Comparison of ENCODE assay signal across 12 cellular contexts in genomic region chr2:168494190-168494711, GRCh38. TPM values are rescaled to one million over a fixed set of nuclear protein-coding genes. Genes with fewer than 3 reads are reported as not detected.
DNase-seq lines count a peak whose midpoint lies in the region; ATAC-seq, FAIRE-seq and TF ChIP-seq lines count a peak whose summit lies in the region.
"Had no signal": no experiment of that assay in that cellular context is flagged by ENCODE, and none has a peak within 500 bp of the region (broad histone marks: within the 10 kb centered on the region; RNA-seq: fewer than 3 reads in every experiment).

No MANE protein-coding gene starts in this region.

- H3K9me3 Mint-ChIP-seq in mesothelial cell of epicardium = peaks cover 9% of the 10 kb centered on the region
- no peaks in the 10 kb centered on the region for H3K9me3 Mint-ChIP-seq in activated T-helper 17 cell treated with anti-CD3 and anti-CD28 coated beads, Interleukin-2, amount 50 U/mL, for 72 hours

- H3K9me1 ChIP-seq in K562 (ENCODE audit: control insufficient read depth, insufficient read depth, low read length) = no peaks in the 10 kb centered on the region

- FAIRE-seq in K562 (lab: Jason Lieb, UNC) = peak; percentile 71

- H3K79me2 ChIP-seq in KMS-11 (ENCODE audit: insufficient read depth, low read depth) (peaks cover 19% of the 10 kb centered on the region; the same call in 1 of the 2 replicates), K562 (ENCODE audit: control insufficient read depth, insufficient read depth, low read length) (peaks cover 25% of the 10 kb centered on the region)

- peak; percentile 49 for DNase-seq in ELF-1 (ENCODE audit: low read depth, low spot score)
- peak; percentile 41 to 60 (median 46) for DNase-seq in K562 (ENCODE audit: extremely low read depth in 1 of 4, low spot score in 3 of 4)
- no peak for DNase-seq in mesothelial cell of epicardium (ENCODE audit: low spot score in 2 of 2, unreplicated experiment in 2 of 2)
- DNase-seq in tibial artery = no peak
- DNase-seq: activated CD4-positive, alpha-beta T cell treated with anti-CD3 and anti-CD28 coated beads, Interleukin-2, amount 50 U/mL, for 4 hours; amygdala; foreskin melanocyte; NCI-H1105 had no signal

- POLR2A ChIA-PET in K562 (lab: Yijun Ruan, JAX) = interaction anchor here (0.5 to 0.8 kb wide), 2 partner anchors 13 to 38 kb away, joined by 3 read pairs; partner anchors contain the start of gene CERS6

- peak; percentile 78 for ATAC-seq in K562
- ATAC-seq in activated T-helper 17 cell treated with anti-CD3 and anti-CD28 coated beads, Interleukin-2, amount 50 U/mL, for 72 hours (replicated peaks) = no peak
- no peak for ATAC-seq in HG02884 (IDR thresholded peaks at IDR 0.05; ENCODE audit: unreplicated experiment)
- ATAC-seq: Right ventricle myocardium inferior had no signal

- H3K9me3 ChIP-seq in K562 (replicated peaks; ENCODE audit: control insufficient read depth, insufficient read depth, low read depth, low read length) (no peaks in the 10 kb centered on the region), tibial artery (no peaks in the 10 kb centered on the region)

- peak in 1 of 2 experiments; percentile 44; a peak in 2 of 4 replicates for TF ChIP-seq RAD21 in K562 (CRISPR knock-in tag; conservative IDR thresholded peaks at IDR 0.05 in 1 of 2, IDR thresholded peaks at IDR 0.05 in 1 of 2)

- H3K36me3 ChIP-seq in KMS-11 (ENCODE audit: insufficient read depth) = no peaks in the 10 kb centered on the region
- no peaks in the 10 kb centered on the region for H3K36me3 ChIP-seq in K562 (ENCODE audit: control insufficient read depth, insufficient read depth, low read length)
- H3K36me3 ChIP-seq in tibial artery = no peaks in the 10 kb centered on the region

- H3K4me1 ChIP-seq in KMS-11 (ENCODE audit: low read depth, poor library complexity, severe bottlenecking) = peaks cover 73% of the 10 kb centered on the region
- H3K4me1 ChIP-seq in K562 (replicated peaks in 1 of 2; ENCODE audit: control insufficient read depth in 2 of 2, insufficient read depth in 2 of 2, low read length in 2 of 2) = peaks cover 0 to 17% of the 10 kb centered on the region in 2 experiments; a peak in 3 of 5 replicates
- peaks cover 0 to 16% (median 9%) of the 10 kb centered on the region in 4 donors for H3K4me1 ChIP-seq in tibial artery

- CTCF ChIA-PET in K562 (lab: Yijun Ruan, JAX; ENCODE audit: low intra/inter-chr PET ratio) = no interaction called here

- H3K36me3 Mint-ChIP-seq in mesothelial cell of epicardium = peaks cover 25% of the 10 kb centered on the region
- no peaks in the 10 kb centered on the region for H3K36me3 Mint-ChIP-seq in activated T-helper 17 cell treated with anti-CD3 and anti-CD28 coated beads, Interleukin-2, amount 50 U/mL, for 72 hours (ENCODE audit: low read depth)

- no TSS peak for BruUV-seq in K562 (replicated peaks; lab: Mats Ljungman, UMichigan)

- no peak overlapping the region for H3K4me3 Mint-ChIP-seq in mesothelial cell of epicardium
- no peak overlapping the region for H3K4me3 Mint-ChIP-seq in activated T-helper 17 cell treated with anti-CD3 and anti-CD28 coated beads, Interleukin-2, amount 50 U/mL, for 72 hours

- WGBS in K562 (ENCODE audit: insufficient coverage, low coverage, missing lambda C conversion rate) = 34% methylated on average over 7 of the region's 7 CpGs

- no peak for TF ChIP-seq EP300 in K562 (IDR thresholded peaks at IDR 0.05; ENCODE audit: low read length)

- H4K20me1 ChIP-seq in KMS-11 (ENCODE audit: insufficient read depth) (no peaks in the 10 kb centered on the region), K562 (replicated peaks; ENCODE audit: control insufficient read depth, insufficient read depth, low read length) (no peaks in the 10 kb centered on the region)

- H3K27ac ChIP-seq in KMS-11 = no peak overlapping the region
- no peak overlapping the region for H3K27ac ChIP-seq in K562 (ENCODE audit: extremely low read depth, low read depth, low read length)
- no peak overlapping the region for H3K27ac ChIP-seq in tibial artery

- H3K4me2 ChIP-seq in KMS-11 (peak overlapping the region; percentile 53; the same call in 1 of the 2 replicates), K562 (ENCODE audit: insufficient read depth, low read length) (no peak overlapping the region)

- no peak overlapping the region for H2AFZ ChIP-seq in KMS-11 (ENCODE audit: low read depth)
- H2AFZ ChIP-seq in K562 (ENCODE audit: low read depth, low read length) = no peak overlapping the region

- H3K27me3 ChIP-seq in KMS-11 (ENCODE audit: insufficient read depth, low read depth) (no peaks in the 10 kb centered on the region), K562 (ENCODE audit: control insufficient read depth in 2 of 2, insufficient read depth in 2 of 2, low read length in 2 of 2) (no peaks in the 10 kb centered on the region), tibial artery (no peaks in the 10 kb centered on the region)

- peaks cover 70% of the 10 kb centered on the region for H3K4me1 Mint-ChIP-seq in mesothelial cell of epicardium
- peaks cover 39% of the 10 kb centered on the region for H3K4me1 Mint-ChIP-seq in activated T-helper 17 cell treated with anti-CD3 and anti-CD28 coated beads, Interleukin-2, amount 50 U/mL, for 72 hours

- TF ChIP-seq POLR2A in K562 (conservative IDR thresholded peaks at IDR 0.05) = no peak

- intact Hi-C loops in K562 (cut with micrococcal nuclease) (loop anchor here (2.0 to 5.0 kb wide), 2 partner anchors 147 to 193 kb away; no protein-coding TSS in a partner anchor), tibial artery (cut with DNase I; ENCODE audit: low total_unique reads) (no loop called here)

- no peak overlapping the region for H3K4me3 ChIP-seq in KMS-11 (IDR thresholded peaks at IDR 0.05; ENCODE audit: insufficient read depth, low read depth, low read length)
- H3K4me3 ChIP-seq in K562 = no peak overlapping the region
- H3K4me3 ChIP-seq in tibial artery = no peak overlapping the region

- in situ Hi-C loops in K562 (cut with MboI) = no loop called here

- H3K27me3 Mint-ChIP-seq in mesothelial cell of epicardium (ENCODE audit: low read depth) = no peaks in the 10 kb centered on the region
- H3K27me3 Mint-ChIP-seq in activated T-helper 17 cell treated with anti-CD3 and anti-CD28 coated beads, Interleukin-2, amount 50 U/mL, for 72 hours = peaks cover 2% of the 10 kb centered on the region

- H3K9ac ChIP-seq in KMS-11 = no peak overlapping the region
- H3K9ac ChIP-seq in K562 (ENCODE audit: insufficient read depth in 1 of 2, low read depth in 2 of 2, low read length in 2 of 2) = no peak overlapping the region

- no peak for TF ChIP-seq CTCF in KMS-11 (conservative IDR thresholded peaks at IDR 0.05; ENCODE audit: low read depth, low read length)
- peak; percentile 45 to 62 (median 61); a peak in 5 of 6 replicates for TF ChIP-seq CTCF in K562 (IDR thresholded peaks at IDR 0.05 in 2 of 3, conservative IDR thresholded peaks at IDR 0.05 in 1 of 3; ENCODE audit: insufficient read depth in 2 of 3, low read depth in 1 of 3, low read length in 3 of 3)
- TF ChIP-seq CTCF in mesothelial cell of epicardium (IDR thresholded peaks at IDR 0.05; ENCODE audit: unreplicated experiment) = peak; percentile 43
- no peak for TF ChIP-seq CTCF in tibial artery (IDR thresholded peaks at IDR 0.05)

- H3K27ac Mint-ChIP-seq in mesothelial cell of epicardium = peak overlapping the region; percentile 63
- no peak overlapping the region for H3K27ac Mint-ChIP-seq in activated T-helper 17 cell treated with anti-CD3 and anti-CD28 coated beads, Interleukin-2, amount 50 U/mL, for 72 hours

TF ChIP-seq in K562, 482 proteins besides CTCF, POLR2A, EP300 and RAD21 (continues in another document):
- TF ChIP-seq RUNX1 (IDR thresholded peaks at IDR 0.05; ENCODE audit: low read depth) (no peak), NFXL1 (CRISPR knock-in tag; IDR thresholded peaks at IDR 0.05) (no peak), TCF3 (CRISPR knock-in tag; IDR thresholded peaks at IDR 0.05) (no peak), CBX1 (IDR thresholded peaks at IDR 0.05; ENCODE audit: low read depth) (no peak), CTBP1 (IDR thresholded peaks at IDR 0.05; ENCODE audit: borderline replicate concordance) (no peak), ELF4 (CRISPR knock-in tag; IDR thresholded peaks at IDR 0.05) (no peak), CREM (IDR thresholded peaks at IDR 0.05; ENCODE audit: low read depth) (no peak), SMAD2 (IDR thresholded peaks at IDR 0.05; ENCODE audit: low read depth, low read length) (no peak), TAF1 (IDR thresholded peaks at IDR 0.05; ENCODE audit: control insufficient read depth, extremely low read depth, insufficient read depth, low read length, severe bottlenecking) (no peak), ZNF75A (CRISPR knock-in tag; IDR thresholded peaks at IDR 0.05) (no peak)

RNA-seq across cellular contexts. Expression of gene CERS6, which starts 38.2 kb away (rescaled TPM):
- total RNA-seq in K562 (2011; cell fraction: chromatin; rRNA removed; ENCODE audit: low replicate concordance) = 2.8 and 5.7 TPM in 2 replicates
- 2.3 and 2.9 TPM in 2 replicates for total RNA-seq in K562 (2011; cell fraction: nucleolus; rRNA removed)
- 4.5 and 7.3 TPM in 2 replicates for total RNA-seq in K562 (2011; cell fraction: nucleoplasm; rRNA removed)
- 11.4 and 12.1 TPM in 2 replicates for total RNA-seq in K562 (2014; rRNA removed)
- total RNA-seq in K562 (2014; rRNA removed; fragmentation: Illumina TruSeq; extraction: Trizol) = 13.6 and 14.5 TPM in 2 replicates
- total RNA-seq in K562 (2015; rRNA removed; fragmentation: Illumina TruSeq; extraction: Trizol) = 12.4 and 12.8 TPM in 2 replicates
- total RNA-seq in K562 (2021) = 11.5 and 11.8 TPM in 2 replicates
- polyA plus RNA-seq in K562 (2011; rRNA removed) = 1.9 and 6.8 TPM in 2 replicates
- 0.61 and 4.4 TPM in 2 replicates for polyA plus RNA-seq in K562 (2011; cell fraction: cytosol; rRNA removed)
- 1.4 and 5.3 TPM in 2 replicates for polyA plus RNA-seq in K562 (2011; cell fraction: nucleus; rRNA removed)
- 7.8 and 8.4 TPM in 2 replicates for polyA plus RNA-seq in K562 (2012)
- polyA plus RNA-seq in K562 (2014; fragmentation: Illumina TruSeq; extraction: Trizol) = 10.9 and 13.4 TPM in 2 replicates
- 1 to 10 TPM; 1.6 to 2.3 TPM for polyA plus RNA-seq in K562 (2014; fragmentation: Nextera tagmentation; extraction: Ambion mirVana)
- polyA plus RNA-seq in K562 (2014; rRNA removed) = 6.0 and 6.5 TPM in 2 replicates
- 4.6 and 16.3 TPM in 2 replicates for polyA minus RNA-seq in K562 (2011; rRNA and poly(A)+ RNA removed)
- polyA minus RNA-seq in K562 (2011; cell fraction: cytosol; rRNA and poly(A)+ RNA removed) = 2.9 and 8.6 TPM in 2 replicates
- polyA minus RNA-seq in K562 (2011; cell fraction: nucleus; rRNA and poly(A)+ RNA removed) = 2.2 and 12.4 TPM in 2 replicates
- 66.1 to 67.4 TPM (median 66.5 TPM) in 3 replicates for total RNA-seq in mesothelial cell of epicardium
- 10 to 100 TPM in 1 of 2 donors, 1 to 10 TPM in 1; 7.7 to 21.5 TPM for total RNA-seq in activated T-helper 17 cell treated with anti-CD3 and anti-CD28 coated beads, Interleukin-2, amount 50 U/mL, for 72 hours

Comparison
In these comparisons a context has a peak if more than half of its experiments do, and no peak if none do; other contexts are left out.
1. DNase-seq: peak in ELF-1 (single experiment) and K562 (4 of 4); none in mesothelial cell of epicardium (0 of 2) and tibial artery (0 of 2).
2. CTCF ChIP-seq: peak in K562 (3 of 3) and mesothelial cell of epicardium (single experiment); none in KMS-11 (single experiment) and tibial artery (0 of 2).